Comparison of ENCODE assay signal across 1 cellular context in genomic region chr2:45820048-45820447, GRCh38.
TF ChIP-seq lines count a peak whose summit lies in the region.

No MANE protein-coding gene starts in this region.

TF ChIP-seq in GM23338, 12 proteins besides CTCF, POLR2A, EP300 and RAD21 (continued from another document):
- TF ChIP-seq REST (IDR thresholded peaks at IDR 0.05; ENCODE audit: unreplicated experiment) (no peak), ETS1 (IDR thresholded peaks at IDR 0.05) (no peak), POLR2AphosphoS5 (IDR thresholded peaks at IDR 0.05; ENCODE audit: low read depth) (no peak), JUNB (IDR thresholded peaks at IDR 0.05; ENCODE audit: unreplicated experiment) (no peak), NANOG (IDR thresholded peaks at IDR 0.05; ENCODE audit: borderline replicate concordance) (no peak), CREB1 (CRISPR knock-in tag; IDR thresholded peaks at IDR 0.05; ENCODE audit: low read depth) (no peak), ZNF331 (CRISPR knock-in tag; IDR thresholded peaks at IDR 0.05; ENCODE audit: low read depth) (no peak), EZH2phosphoT487 (IDR thresholded peaks at IDR 0.05; ENCODE audit: unreplicated experiment) (no peak), STAT1 (IDR thresholded peaks at IDR 0.05; ENCODE audit: unreplicated experiment) (no peak)
